In genomic region chr17:76558210-76559095, GRCh38 we compare ENCODE assay signal across 8 cellular contexts.
DNase-seq lines count a peak whose midpoint lies in the region; ATAC-seq lines count a peak whose summit lies in the region.

No MANE protein-coding gene starts in this region.

- H3K27me3 ChIP-seq in adipocyte (replicated peaks; ENCODE audit: control insufficient read depth, insufficient read depth, low read length) (no peaks in the 10 kb centered on the region), iPS-20b (ENCODE audit: insufficient read depth, low read length) (no peaks in the 10 kb centered on the region)

- ATAC-seq in stimulated activated effector memory CD8-positive, alpha-beta T cell treated with anti-CD3 and anti-CD28 coated beads, Interleukin-12 subunit alpha, Interleukin-12 subunit beta, amount 100 ng/mL, for 72 hours = peak; percentile 70
- ATAC-seq in GM18519 (IDR thresholded peaks at IDR 0.05; ENCODE audit: low FRiP score, unreplicated experiment) = no peak

- peak overlapping the region; percentile 99 for H3K27ac ChIP-seq in iPS-20b (ENCODE audit: low read length)

- peak overlapping the region; percentile 100 for H3K27ac Mint-ChIP-seq in stimulated activated effector memory CD8-positive, alpha-beta T cell treated with anti-CD3 and anti-CD28 coated beads, Interleukin-12 subunit alpha, Interleukin-12 subunit beta, amount 100 ng/mL, for 72 hours

- H3K4me1 Mint-ChIP-seq in stimulated activated effector memory CD8-positive, alpha-beta T cell treated with anti-CD3 and anti-CD28 coated beads, Interleukin-12 subunit alpha, Interleukin-12 subunit beta, amount 100 ng/mL, for 72 hours = peaks cover 72% of the 10 kb centered on the region

- H3K36me3 ChIP-seq in adipocyte (ENCODE audit: control insufficient read depth, insufficient read depth, low read length, severe bottlenecking) = peaks cover 31% of the 10 kb centered on the region
- H3K36me3 ChIP-seq in iPS-20b (ENCODE audit: insufficient read depth, low read depth, low read length) = peaks cover 49% of the 10 kb centered on the region

- peak overlapping the region; percentile 100 for H3K9ac ChIP-seq in adipocyte (ENCODE audit: low read length)
- H3K9ac ChIP-seq in iPS-20b (ENCODE audit: low read depth, low read length) = peak overlapping the region; percentile 100

- H3K4me1 ChIP-seq in adipocyte (ENCODE audit: control insufficient read depth, insufficient read depth, low read length) (peaks cover 49% of the 10 kb centered on the region), iPS-20b (ENCODE audit: insufficient read depth, low read length) (peaks cover 11% of the 10 kb centered on the region)

- no peaks in the 10 kb centered on the region for H3K9me3 Mint-ChIP-seq in stimulated activated effector memory CD8-positive, alpha-beta T cell treated with anti-CD3 and anti-CD28 coated beads, Interleukin-12 subunit alpha, Interleukin-12 subunit beta, amount 100 ng/mL, for 72 hours

- H3K36me3 Mint-ChIP-seq in stimulated activated effector memory CD8-positive, alpha-beta T cell treated with anti-CD3 and anti-CD28 coated beads, Interleukin-12 subunit alpha, Interleukin-12 subunit beta, amount 100 ng/mL, for 72 hours = peaks cover 66% of the 10 kb centered on the region

- H3K9me3 ChIP-seq in adipocyte (ENCODE audit: control insufficient read depth, low read length) = no peaks in the 10 kb centered on the region
- H3K9me3 ChIP-seq in iPS-20b (ENCODE audit: insufficient read depth, low read depth, low read length) = no peaks in the 10 kb centered on the region

- peak; percentile 8 for DNase-seq in NCI-H2029 treated with DMSO at 0.1 percent for 48 hours (lab: John Stamatoyannopoulos, UW)
- DNase-seq in NCI-H2029 (lab: John Stamatoyannopoulos, UW) = no peak
- DNase-seq in LoVo (ENCODE audit: low spot score) = peak; percentile 33
- peak; percentile 64 for DNase-seq in adipocyte (ENCODE audit: low read depth)
- DNase-seq in stimulated activated effector memory CD8-positive, alpha-beta T cell treated with anti-CD3 and anti-CD28 coated beads, Interleukin-12 subunit alpha, Interleukin-12 subunit beta, amount 100 ng/mL, for 72 hours (ENCODE audit: low spot score in 2 of 2) = no peak
- DNase-seq in effector CD8-positive, alpha-beta T cell (lab: John Stamatoyannopoulos, UW) = no peak

- peak overlapping the region; percentile 100 for H3K4me3 ChIP-seq in adipocyte (ENCODE audit: low read length)
- peak overlapping the region; percentile 100 for H3K4me3 ChIP-seq in iPS-20b (ENCODE audit: low read length)

- H3K4me3 Mint-ChIP-seq in stimulated activated effector memory CD8-positive, alpha-beta T cell treated with anti-CD3 and anti-CD28 coated beads, Interleukin-12 subunit alpha, Interleukin-12 subunit beta, amount 100 ng/mL, for 72 hours = peak overlapping the region; percentile 99

Comparison
In these comparisons a context has a peak if more than half of its experiments do, and no peak if none do; other contexts are left out.
1. DNase-seq: peak in NCI-H2029 treated with DMSO at 0.1 percent for 48 hours (single experiment), LoVo (single experiment) and adipocyte (single experiment); none in NCI-H2029 (single experiment), stimulated activated effector memory CD8-positive, alpha-beta T cell treated with anti-CD3 and anti-CD28 coated beads, Interleukin-12 subunit alpha, Interleukin-12 subunit beta, amount 100 ng/mL, for 72 hours (0 of 2) and effector CD8-positive, alpha-beta T cell (single experiment).